11 cellular contexts compared by ENCODE assay signal in genomic region chr3:150681037-150681436, GRCh38. TPM values are rescaled to one million over a fixed set of nuclear protein-coding genes. Genes with fewer than 3 reads are reported as not detected.
A peak's percentile ranks its signal among the peaks of the same experiment; 100 is the strongest.
DNase-seq lines count a peak whose midpoint lies in the region; ATAC-seq lines count a peak whose summit lies in the region.
"Had no signal": no experiment of that assay in that cellular context is flagged by ENCODE, and none has a peak within 500 bp of the region (broad histone marks: within the 10 kb centered on the region; RNA-seq: fewer than 3 reads in every experiment).

No MANE protein-coding gene starts in this region.

- no peak overlapping the region for H3K4me3 ChIP-seq in MG63

- no peaks in the 10 kb centered on the region for H3K36me3 ChIP-seq in MG63

- H3K9me3 ChIP-seq in MG63: peaks cover 9% of the 10 kb centered on the region

- no peak overlapping the region for H3K27ac Mint-ChIP-seq in activated naive CD8-positive, alpha-beta T cell

- H3K27me3 Mint-ChIP-seq in activated naive CD8-positive, alpha-beta T cell: no peaks in the 10 kb centered on the region

- peaks cover 3% of the 10 kb centered on the region for H3K36me3 Mint-ChIP-seq in activated naive CD8-positive, alpha-beta T cell

- H3K4me3 Mint-ChIP-seq in activated naive CD8-positive, alpha-beta T cell: peak overlapping the region; percentile 21

- peaks cover 4% of the 10 kb centered on the region for H3K9me3 Mint-ChIP-seq in activated naive CD8-positive, alpha-beta T cell (ENCODE audit: low read depth)

- ATAC-seq in GM18508 (IDR thresholded peaks at IDR 0.05; ENCODE audit: insufficient read depth, unreplicated experiment) (peak; percentile 89), GM21381 (IDR thresholded peaks at IDR 0.05; ENCODE audit: unreplicated experiment) (peak; percentile 96), HG03342 (IDR thresholded peaks at IDR 0.05; ENCODE audit: unreplicated experiment) (peak; percentile 95)

- peaks cover 14% of the 10 kb centered on the region for H3K4me1 Mint-ChIP-seq in activated naive CD8-positive, alpha-beta T cell (ENCODE audit: low read depth)

- peaks cover 4% of the 10 kb centered on the region; the same call in 1 of the 2 replicates for H3K27me3 ChIP-seq in MG63

- no peak for DNase-seq in glomerular visceral epithelial cell (ENCODE audit: extremely low spot score)
- no peak for DNase-seq in MG63
- no peak for DNase-seq in occipital lobe (lab: John Stamatoyannopoulos, UW)
- no peak for DNase-seq in NCI-H2029 (lab: John Stamatoyannopoulos, UW)
- DNase-seq: kidney glomerular epithelial cell, NCI-H345, small intestine had no signal

RNA-seq across cellular contexts. Expression of gene ERICH6, which starts 22.7 kb away (rescaled TPM):
- 0.66 TPM in 1 of 2 replicates, not detected in the other for total RNA-seq in MG63 (2014; rRNA removed; shearing (Covaris generic); ENCODE audit: low replicate concordance)
- not detected for total RNA-seq in occipital lobe
